In genomic region chr2:42835577-42836371, GRCh38 we compare ENCODE assay signal across 8 cellular contexts. TPM values are rescaled to one million over a fixed set of nuclear protein-coding genes. Genes with fewer than 3 reads are reported as not detected.
A peak's percentile ranks its signal among the peaks of the same experiment; 100 is the strongest.
DNase-seq lines count a peak whose midpoint lies in the region; ATAC-seq, FAIRE-seq and TF ChIP-seq lines count a peak whose summit lies in the region.

No MANE protein-coding gene starts in this region.

- H3K4me1 Mint-ChIP-seq in CD14-positive monocyte (peaks cover 11% of the 10 kb centered on the region), progenitor cell of endocrine pancreas (ENCODE audit: low read depth) (no peaks in the 10 kb centered on the region)

- 80 to 85% methylated on average over 5 of the region's 5 CpGs for WGBS in pancreas, 2 donors

- H3K4me3 Mint-ChIP-seq in CD14-positive monocyte: peak overlapping the region in 1 of 2 donors; percentile 64
- H3K4me3 Mint-ChIP-seq in progenitor cell of endocrine pancreas (ENCODE audit: low read depth): no peak overlapping the region

- FAIRE-seq in RCC 7860 (lab: Jason Lieb, UNC): peak; percentile 52
- no peak for FAIRE-seq in pancreas (lab: Jason Lieb, UNC)

- H3K9me3 ChIP-seq in fibroblast of lung (ENCODE audit: control insufficient read depth, insufficient read depth, low read depth, low read length) (no peaks in the 10 kb centered on the region), pancreas (no peaks in the 10 kb centered on the region)

- no peak overlapping the region for H3K4me2 ChIP-seq in fibroblast of lung (ENCODE audit: extremely low read depth, insufficient read depth, low read length)

- H3K79me2 ChIP-seq in fibroblast of lung (ENCODE audit: control insufficient read depth, insufficient read depth, low read length): no peaks in the 10 kb centered on the region

- H3K4me3 ChIP-seq in fibroblast of lung (replicated peaks in 1 of 4; ENCODE audit: control extremely low read depth in 1 of 4, insufficient read depth in 1 of 4, low read depth in 3 of 4, low read length in 4 of 4) (no peak overlapping the region), pancreas (no peak overlapping the region)

- H3K36me3 ChIP-seq in fibroblast of lung (ENCODE audit: control insufficient read depth, insufficient read depth, low read length) (no peaks in the 10 kb centered on the region), pancreas (no peaks in the 10 kb centered on the region)

- no peak for TF ChIP-seq CTCF in CD14-positive monocyte (IDR thresholded peaks at IDR 0.05)
- no peak for TF ChIP-seq CTCF in fibroblast of lung (conservative IDR thresholded peaks at IDR 0.05 in 1 of 2, IDR thresholded peaks at IDR 0.05 in 1 of 2; ENCODE audit: low read depth in 1 of 2, low read length in 2 of 2)
- TF ChIP-seq CTCF in pancreas (IDR thresholded peaks at IDR 0.05): no peak
- TF ChIP-seq CTCF in progenitor cell of endocrine pancreas (IDR thresholded peaks at IDR 0.05; ENCODE audit: unreplicated experiment): no peak
- no peak for TF ChIP-seq CTCF in GM13976 (IDR thresholded peaks at IDR 0.05; ENCODE audit: borderline replicate concordance, control extremely low read depth, extremely low read depth, insufficient read depth, missing control alignments)

- H3K27ac Mint-ChIP-seq in CD14-positive monocyte (peak overlapping the region; percentile 58 to 93 (median 86)), progenitor cell of endocrine pancreas (no peak overlapping the region)

- H4K20me1 ChIP-seq in fibroblast of lung (ENCODE audit: control insufficient read depth, extremely low read depth, insufficient read depth, low read length): no peaks in the 10 kb centered on the region

- no peaks in the 10 kb centered on the region for H3K27me3 Mint-ChIP-seq in CD14-positive monocyte (ENCODE audit: low read depth in 3 of 3)
- H3K27me3 Mint-ChIP-seq in progenitor cell of endocrine pancreas: no peaks in the 10 kb centered on the region

- peak in 3 of 4 donors; percentile 44 to 68 (median 59) for ATAC-seq in pancreas
- ATAC-seq in GM19467 (IDR thresholded peaks at IDR 0.05; ENCODE audit: unreplicated experiment): no peak

- no peaks in the 10 kb centered on the region for H3K27me3 ChIP-seq in fibroblast of lung (ENCODE audit: control insufficient read depth, insufficient read depth, low read length)
- no peaks in the 10 kb centered on the region for H3K27me3 ChIP-seq in pancreas

- intact Hi-C loops in CD14-positive monocyte (cut with micrococcal nuclease) (loop anchor here in 1 of 2 donors (10.0 kb wide), 1 partner anchor 99 kb away; no protein-coding TSS in a partner anchor), pancreas (cut with DNase I) (loop anchor here in 1 of 3 donors (10.0 kb wide), 1 partner anchor 399 kb away; no protein-coding TSS in a partner anchor)

- H3K27ac ChIP-seq in fibroblast of lung (ENCODE audit: insufficient read depth, low read length) (peak overlapping the region; percentile 57), pancreas (no peak overlapping the region)

- H3K9me3 Mint-ChIP-seq in CD14-positive monocyte (peaks cover 0 to 10% (median 0%) of the 10 kb centered on the region in 7 donors), progenitor cell of endocrine pancreas (ENCODE audit: low read depth) (no peaks in the 10 kb centered on the region)

- H2AFZ ChIP-seq in fibroblast of lung (ENCODE audit: low read length): no peak overlapping the region

- H3K9ac ChIP-seq in fibroblast of lung (ENCODE audit: insufficient read depth, low read length): no peak overlapping the region

- in situ Hi-C loops in GM13976 (cut with MboI; ENCODE audit: low sequenced_read_pairs, unreplicated experiment): no loop called here

- H3K4me1 ChIP-seq in fibroblast of lung (ENCODE audit: control insufficient read depth, extremely low read depth, insufficient read depth, low read length) (peaks cover 5% of the 10 kb centered on the region), pancreas (no peaks in the 10 kb centered on the region)

- H3K36me3 Mint-ChIP-seq in CD14-positive monocyte (no peaks in the 10 kb centered on the region), progenitor cell of endocrine pancreas (ENCODE audit: insufficient read depth) (no peaks in the 10 kb centered on the region)

- DNase-seq in CD14-positive monocyte (ENCODE audit: low spot score) (peak; percentile 75), RCC 7860 (ENCODE audit: low spot score) (peak; percentile 93), fibroblast of lung (ENCODE audit: low read depth in 2 of 2) (peak; percentile 94 to 100), pancreas (no peak), progenitor cell of endocrine pancreas (ENCODE audit: low spot score, unreplicated experiment) (no peak), GM13976 (ENCODE audit: low spot score) (no peak), cerebellar cortex (ENCODE audit: low spot score) (no peak)

RNA-seq across cellular contexts. Expression of gene HAAO, which starts 43.4 kb away (rescaled TPM):
- polyA plus RNA-seq in CD14-positive monocyte: 10 to 100 TPM; 10.5 to 15.0 TPM
- total RNA-seq in fibroblast of lung: 2.8 and 4.1 TPM in 2 replicates
- 0.58 and 0.88 TPM in 2 replicates for polyA plus RNA-seq in fibroblast of lung
- 1.0 and 1.2 TPM in 2 replicates for polyA plus RNA-seq in fibroblast of lung (2012)
- polyA minus RNA-seq in fibroblast of lung (ENCODE audit: low replicate concordance): 2.9 TPM in 1 of 2 replicates, not detected in the other
- 10 to 100 TPM; 10.9 to 35.4 (median 20.4) TPM for total RNA-seq in pancreas
- 10 to 100 TPM; 18.3 to 31.6 TPM for polyA plus RNA-seq in pancreas
- total RNA-seq in progenitor cell of endocrine pancreas: 14.5 and 16.7 TPM in 2 replicates

Comparison
In these comparisons a context has a peak if more than half of its experiments do, and no peak if none do; other contexts are left out.
1. DNase-seq: peak in CD14-positive monocyte (single experiment), RCC 7860 (single experiment) and fibroblast of lung (2 of 2); none in pancreas (0 of 6), progenitor cell of endocrine pancreas (single experiment), GM13976 (single experiment) and cerebellar cortex (single experiment).